ENCODE assay signal across 7 cellular contexts in the genomic region with DNA sequence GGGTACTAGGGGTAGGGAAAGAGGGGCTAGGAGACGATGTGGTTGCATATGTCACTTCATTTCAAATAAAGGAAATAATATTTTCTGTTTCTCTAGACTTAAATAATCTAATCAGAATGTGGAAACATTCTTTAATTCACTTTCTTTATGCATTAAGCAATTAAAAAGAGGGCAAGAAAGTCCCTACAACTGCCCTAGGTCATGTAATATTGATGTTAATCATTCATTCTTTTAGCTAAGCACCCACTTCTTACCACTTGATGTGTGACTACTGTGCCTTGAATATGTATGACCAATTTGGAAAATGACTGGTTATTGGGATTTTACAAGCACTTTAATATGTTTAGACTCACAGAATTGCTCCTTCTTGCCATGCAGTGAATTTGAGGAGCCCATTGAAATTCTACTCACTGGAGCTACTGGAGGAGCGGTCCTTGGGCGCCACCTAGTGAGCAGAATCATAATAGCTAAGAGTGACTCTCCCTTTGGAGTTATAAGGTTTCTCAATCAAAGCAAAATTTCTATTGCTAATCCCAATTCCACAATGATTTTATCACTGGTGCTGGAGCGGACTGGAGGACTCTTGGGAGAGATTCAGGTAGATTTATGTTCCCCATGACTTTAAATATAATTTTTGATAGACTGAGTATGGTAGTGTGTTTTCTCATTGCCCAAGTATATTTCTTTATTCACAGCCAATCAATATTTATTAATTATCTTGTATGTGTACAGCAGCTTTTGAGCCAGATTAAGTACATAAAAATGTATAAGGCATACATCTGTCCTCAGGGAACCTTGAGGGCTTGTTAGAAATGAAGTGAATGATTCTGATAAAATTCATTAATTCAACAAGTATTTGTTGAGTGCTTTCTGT.
DNase-seq lines count a peak whose midpoint lies in the region; ATAC-seq and TF ChIP-seq lines count a peak whose summit lies in the region.

No MANE protein-coding gene starts in this region.

- no peaks in the 10 kb centered on the region for H3K36me3 ChIP-seq in smooth muscle cell (ENCODE audit: low read depth)

- no peaks in the 10 kb centered on the region for H3K9me3 ChIP-seq in smooth muscle cell (replicated peaks; ENCODE audit: low read depth)

- no peak overlapping the region for H3K9ac ChIP-seq in smooth muscle cell (ENCODE audit: low read depth)

- DNase-seq in NCI-H1092 treated with DMSO at 0.1 percent for 48 hours (lab: John Stamatoyannopoulos, UW) (peak; percentile 19), T-helper 2 cell (peak in 4 of 5 experiments; percentile 34 to 49 (median 44)), anterior cingulate cortex (lab: John Stamatoyannopoulos, UW) (peak in 52 of 58 donors; percentile 2 to 83 (median 36)), hippocampal formation (lab: John Stamatoyannopoulos, UW) (peak; percentile 23 to 71), smooth muscle cell (lab: John Stamatoyannopoulos, UW; ENCODE audit: unreplicated experiment) (peak; percentile 9)

- 27% methylated on average over 4 of the region's 4 CpGs for WGBS in smooth muscle cell (ENCODE audit: low lambda C conversion rate)

- H3K4me1 ChIP-seq in smooth muscle cell (ENCODE audit: low read depth) = peaks cover 8% of the 10 kb centered on the region

- no peaks in the 10 kb centered on the region for H3K79me2 ChIP-seq in smooth muscle cell (ENCODE audit: low read depth)

- no peak overlapping the region for H2AFZ ChIP-seq in smooth muscle cell (ENCODE audit: low read depth)

- no peak overlapping the region for H3K4me2 ChIP-seq in smooth muscle cell

- H3K4me3 ChIP-seq in smooth muscle cell = no peak overlapping the region

- ATAC-seq in GM18502 (IDR thresholded peaks at IDR 0.05; ENCODE audit: poor library complexity, unreplicated experiment) (peak; percentile 98), HG02642 (IDR thresholded peaks at IDR 0.05; ENCODE audit: poor library complexity, unreplicated experiment) (peak; percentile 91)

- no peaks in the 10 kb centered on the region for H3F3A ChIP-seq in smooth muscle cell (ENCODE audit: low read depth)

- H4K20me1 ChIP-seq in smooth muscle cell (ENCODE audit: low read depth) = no peaks in the 10 kb centered on the region

- no peaks in the 10 kb centered on the region for H3K27me3 ChIP-seq in smooth muscle cell (ENCODE audit: low read depth)

- TF ChIP-seq CTCF in smooth muscle cell (IDR thresholded peaks at IDR 0.05; ENCODE audit: borderline replicate concordance, insufficient read depth, poor library complexity, severe bottlenecking) = peak; percentile 94

- H3K27ac ChIP-seq in smooth muscle cell (ENCODE audit: low read depth) = no peak overlapping the region
